In genomic region chr4:113759696-113760093, GRCh38 we compare ENCODE assay signal across 8 cellular contexts. TPM values are rescaled to one million over a fixed set of nuclear protein-coding genes. Genes with fewer than 3 reads are reported as not detected.
DNase-seq lines count a peak whose midpoint lies in the region; ATAC-seq, FAIRE-seq and TF ChIP-seq lines count a peak whose summit lies in the region.

No MANE protein-coding gene starts in this region.

- FAIRE-seq in HTR-8/SVneo (lab: Jason Lieb, UNC): no peak

- H2BK15ac ChIP-seq in mesenchymal stem cell (ENCODE audit: low read depth, poor library complexity, severe bottlenecking): no peak overlapping the region

- TF ChIP-seq CTCF in heart right ventricle (IDR thresholded peaks at IDR 0.05): no peak
- no peak for TF ChIP-seq CTCF in brain (conservative IDR thresholded peaks at IDR 0.05)
- TF ChIP-seq CTCF in uterus (IDR thresholded peaks at IDR 0.05): no peak
- no peak for TF ChIP-seq CTCF in GM20000 (IDR thresholded peaks at IDR 0.05; ENCODE audit: extremely low read depth, missing control alignments)

- DNase-seq in heart right ventricle (no peak), Right ventricle myocardium inferior (ENCODE audit: missing footprints) (no peak), mesenchymal stem cell (peak; percentile 30), uterus (no peak), GM20000 (ENCODE audit: low spot score) (no peak), HTR-8/SVneo (ENCODE audit: insufficient read length, low spot score) (no peak), NCI-H187 (lab: John Stamatoyannopoulos, UW) (no peak)

- H3K27ac Mint-ChIP-seq in brain: peak overlapping the region; percentile 91 to 99 (median 97)

- H3K79me1 ChIP-seq in mesenchymal stem cell (replicated peaks; ENCODE audit: low read length, poor library complexity, severe bottlenecking): no peaks in the 10 kb centered on the region

- H2BK12ac ChIP-seq in mesenchymal stem cell (ENCODE audit: low read length in 2 of 2): no peak overlapping the region

- peak overlapping the region; percentile 95 to 100 (median 97) for H3K4me3 Mint-ChIP-seq in brain

- no peak overlapping the region for H3K14ac ChIP-seq in mesenchymal stem cell (ENCODE audit: low read length in 2 of 2)

- H3K23ac ChIP-seq in mesenchymal stem cell (ENCODE audit: low read length in 2 of 2): no peak overlapping the region

- no peak overlapping the region for H2AK5ac ChIP-seq in mesenchymal stem cell (ENCODE audit: low read length, severe bottlenecking)

- H3K27ac ChIP-seq in heart right ventricle: peak overlapping the region; percentile 95 to 100 (median 98)
- H3K27ac ChIP-seq in mesenchymal stem cell (ENCODE audit: low read length, poor library complexity, severe bottlenecking): peak overlapping the region; percentile 65
- H3K27ac ChIP-seq in uterus: peak overlapping the region; percentile 97 to 100

- H3K9me3 ChIP-seq in heart right ventricle (no peaks in the 10 kb centered on the region), mesenchymal stem cell (ENCODE audit: control insufficient read depth, low read length) (no peaks in the 10 kb centered on the region), uterus (no peaks in the 10 kb centered on the region)

- H3K4ac ChIP-seq in mesenchymal stem cell (ENCODE audit: low read depth in 1 of 2, low read length in 2 of 2): no peak overlapping the region

- no peak overlapping the region for H2BK120ac ChIP-seq in mesenchymal stem cell (ENCODE audit: low read depth, low read length)

- no peak overlapping the region for H3K18ac ChIP-seq in mesenchymal stem cell (ENCODE audit: low read depth in 1 of 2, low read length in 2 of 2)

- ATAC-seq in heart right ventricle (no peak), Right ventricle myocardium inferior (no peak)

- intact Hi-C loops in heart right ventricle (cut with DNase I) (loop anchor here (2.0 to 10.0 kb wide), 17 partner anchors 72 to 367 kb away; no protein-coding TSS in a partner anchor), Right ventricle myocardium inferior (cut with DNase I) (loop anchor here (2.0 to 5.0 kb wide), 6 partner anchors 75 to 362 kb away; no protein-coding TSS in a partner anchor), uterus (cut with DNase I; ENCODE audit: low total_unique reads) (loop anchor here (10.0 kb wide), 2 partner anchors 215 to 365 kb away; no protein-coding TSS in a partner anchor)

- no peak overlapping the region for H2AFZ ChIP-seq in mesenchymal stem cell (ENCODE audit: low read depth, low read length)

- H3K36me3 ChIP-seq in heart right ventricle (peaks cover 0 to 16% (median 0%) of the 10 kb centered on the region in 9 donors), mesenchymal stem cell (ENCODE audit: control insufficient read depth in 1 of 2, insufficient read depth in 2 of 2, low read depth in 1 of 2, low read length in 2 of 2) (peaks cover 0 to 42% of the 10 kb centered on the region in 2 experiments), uterus (no peaks in the 10 kb centered on the region)

- peak overlapping the region; percentile 76 for H3K4me2 ChIP-seq in mesenchymal stem cell (ENCODE audit: low read length, poor library complexity, severe bottlenecking)

- peaks cover 16% of the 10 kb centered on the region for H3K27me3 Mint-ChIP-seq in brain

- H3K36me3 Mint-ChIP-seq in brain: peaks cover 13% of the 10 kb centered on the region

- WGBS in heart right ventricle, 2 donors: 12 to 29% methylated on average over 4 of the region's 4 CpGs
- WGBS in mesenchymal stem cell: 29% methylated on average over 1 of the region's 4 CpGs

- H4K8ac ChIP-seq in mesenchymal stem cell (ENCODE audit: low read length): no peak overlapping the region

- H3K27me3 ChIP-seq in heart right ventricle (no peaks in the 10 kb centered on the region), mesenchymal stem cell (ENCODE audit: control insufficient read depth in 1 of 2, insufficient read depth in 1 of 2, low read length in 2 of 2) (no peaks in the 10 kb centered on the region), uterus (no peaks in the 10 kb centered on the region)

- H4K91ac ChIP-seq in mesenchymal stem cell (ENCODE audit: low read length): no peak overlapping the region

- H3K4me1 Mint-ChIP-seq in brain: peaks cover 54% of the 10 kb centered on the region

- peak overlapping the region; percentile 15 for H2BK5ac ChIP-seq in mesenchymal stem cell (ENCODE audit: low read depth, low read length, poor library complexity, severe bottlenecking)

- TF ChIP-seq POLR2A in uterus (IDR thresholded peaks at IDR 0.05): no peak

- H3K9ac ChIP-seq in mesenchymal stem cell (ENCODE audit: low read length): peak overlapping the region; percentile 96

- peaks cover 0 to 4% (median 0%) of the 10 kb centered on the region in 5 experiments for H3K9me3 Mint-ChIP-seq in brain

- peaks cover 0 to 57% (median 45%) of the 10 kb centered on the region in 9 donors for H3K4me1 ChIP-seq in heart right ventricle
- no peaks in the 10 kb centered on the region for H3K4me1 ChIP-seq in mesenchymal stem cell (ENCODE audit: control insufficient read depth, insufficient read depth, low read depth, low read length)
- peaks cover 4 to 6% of the 10 kb centered on the region in 2 donors for H3K4me1 ChIP-seq in uterus

- peak overlapping the region; percentile 70 to 89 (median 85) for H3K4me3 ChIP-seq in heart right ventricle
- H3K4me3 ChIP-seq in mesenchymal stem cell (ENCODE audit: insufficient read depth in 1 of 2, low read depth in 1 of 2, low read length in 2 of 2): peak overlapping the region; percentile 89 to 90
- H3K4me3 ChIP-seq in uterus: peak overlapping the region; percentile 68 to 92

RNA-seq across cellular contexts. Expression of gene CAMK2D, which starts 1.8 kb away (rescaled TPM):
- total RNA-seq in heart right ventricle: 100 to 1,000 TPM; 173 to 286 (median 249) TPM
- 10 to 100 TPM; 55.6 to 58.9 TPM for polyA plus RNA-seq in heart right ventricle
- 214 TPM for total RNA-seq in Right ventricle myocardium inferior
- 6.0 TPM for polyA plus RNA-seq in brain (ENCODE audit: insufficient read depth, low read depth, low replicate concordance)
- polyA plus RNA-seq in mesenchymal stem cell (2013, experiment 1 of 2): 35.2 TPM
- 37.4 TPM for polyA plus RNA-seq in mesenchymal stem cell (2013, experiment 2 of 2)
- 10 to 100 TPM; 41.5 to 95.3 (median 54.3) TPM for total RNA-seq in uterus
